ENCODE assay signal across 29 cellular contexts in genomic region chr11:72274435-72274834, GRCh38. TPM values are rescaled to one million over a fixed set of nuclear protein-coding genes. Genes with fewer than 3 reads are reported as not detected.
"Had no signal": no experiment of that assay in that cellular context is flagged by ENCODE, and none has a peak within 500 bp of the region (broad histone marks: within the 10 kb centered on the region; RNA-seq: fewer than 3 reads in every experiment).

No MANE protein-coding gene starts in this region.

- H3K9me3 Mint-ChIP-seq: activated naive CD4-positive, alpha-beta T cell treated with anti-CD3 and anti-CD28 coated beads, Interleukin-2, amount 50 U/mL, for 24 hours; central memory CD8-positive, alpha-beta T cell; natural killer cell treated with Interleukin-12 subunit alpha and Interleukin-12 subunit beta and Interleukin-15 and Interleukin-18, amount 100 ng/mL, for 72 hours; stimulated activated effector memory CD8-positive, alpha-beta T cell treated with anti-CD3 and anti-CD28 coated beads, Interleukin-12 subunit alpha, Interleukin-12 subunit beta, amount 100 ng/mL, for 72 hours; stimulated activated naive CD8-positive, alpha-beta T cell treated with anti-CD3 and anti-CD28 coated beads, Interleukin-15, amount 100 ng/mL, for 72 hours had no signal

- H3K36me3 ChIP-seq: breast epithelium, esophagus squamous epithelium, left ventricle myocardium inferior, prostate gland, suprapubic skin, tibial nerve, WERI-Rb-1 had no signal

- H3K27ac Mint-ChIP-seq: activated naive CD4-positive, alpha-beta T cell treated with anti-CD3 and anti-CD28 coated beads, Interleukin-2, amount 50 U/mL, for 24 hours; immature natural killer cell; stimulated activated effector memory CD8-positive, alpha-beta T cell treated with anti-CD3 and anti-CD28 coated beads, Interleukin-12 subunit alpha, Interleukin-12 subunit beta, amount 100 ng/mL, for 72 hours; stimulated activated naive CD8-positive, alpha-beta T cell treated with anti-CD3 and anti-CD28 coated beads, Interleukin-15, amount 100 ng/mL, for 72 hours had no signal

- H3K27me3 ChIP-seq: breast epithelium, hepatocyte, tibial nerve had no signal

- DNase-seq: activated CD4-positive, alpha-beta T cell treated with anti-CD3 and anti-CD28 coated beads, Interleukin-2, amount 50 U/mL, for 1 hour; activated CD4-positive, CD25-positive, alpha-beta regulatory T cell treated with anti-CD3 and anti-CD28 coated beads, Interleukin-2, amount 50 U/mL, for 72 hours; activated gamma-delta T cell treated with Interleukin-2 at 50 U/mL for 16 hours; activated T-cell treated with anti-CD3 and anti-CD28 coated beads, Interleukin-2, amount 50 U/mL, for 1 hour; esophagus squamous epithelium; glutamatergic neuron; immature natural killer cell; kidney glomerular epithelial cell; left ventricle myocardium inferior; midbrain; stimulated activated CD4-positive, alpha-beta T cell treated with anti-CD3 and anti-CD28 coated beads, Interleukin-2, amount 100 ng/mL, for 24 hours; stimulated activated naive CD8-positive, alpha-beta T cell treated with anti-CD3 and anti-CD28 coated beads, Interleukin-15, amount 100 ng/mL, for 72 hours; WERI-Rb-1 had no signal

- H3K4me3 Mint-ChIP-seq: activated naive CD4-positive, alpha-beta T cell treated with anti-CD3 and anti-CD28 coated beads, Interleukin-2, amount 50 U/mL, for 24 hours; central memory CD8-positive, alpha-beta T cell; immature natural killer cell; natural killer cell treated with Interleukin-12 subunit alpha and Interleukin-12 subunit beta and Interleukin-15 and Interleukin-18, amount 100 ng/mL, for 72 hours; stimulated activated effector memory CD8-positive, alpha-beta T cell treated with anti-CD3 and anti-CD28 coated beads, Interleukin-12 subunit alpha, Interleukin-12 subunit beta, amount 100 ng/mL, for 72 hours; stimulated activated naive CD8-positive, alpha-beta T cell treated with anti-CD3 and anti-CD28 coated beads, Interleukin-15, amount 100 ng/mL, for 72 hours had no signal

- H3K4me1 ChIP-seq: breast epithelium, esophagus squamous epithelium, left ventricle myocardium inferior, prostate gland, suprapubic skin, tibial nerve had no signal

- ATAC-seq: natural killer cell treated with Interleukin-12 subunit alpha and Interleukin-12 subunit beta and Interleukin-15 and Interleukin-18, amount 100 ng/mL, for 72 hours; stimulated activated effector memory CD8-positive, alpha-beta T cell treated with anti-CD3 and anti-CD28 coated beads, Interleukin-12 subunit alpha, Interleukin-12 subunit beta, amount 100 ng/mL, for 72 hours; stimulated activated naive CD8-positive, alpha-beta T cell treated with anti-CD3 and anti-CD28 coated beads, Interleukin-15, amount 100 ng/mL, for 72 hours had no signal

- H3K9me3 ChIP-seq: breast epithelium, esophagus squamous epithelium, left ventricle myocardium inferior, prostate gland, suprapubic skin, tibial nerve had no signal

- H3K4me3 ChIP-seq: breast epithelium, coronary artery, esophagus squamous epithelium, hepatocyte, left ventricle myocardium inferior, prostate gland, skin epidermis, suprapubic skin, tibial nerve had no signal

- H3K27ac ChIP-seq: breast epithelium, coronary artery, esophagus squamous epithelium, hepatocyte, left ventricle myocardium inferior, prostate gland, skin epidermis, suprapubic skin, tibial nerve, WERI-Rb-1 had no signal

- H3K36me3 Mint-ChIP-seq: activated naive CD4-positive, alpha-beta T cell treated with anti-CD3 and anti-CD28 coated beads, Interleukin-2, amount 50 U/mL, for 24 hours; immature natural killer cell; natural killer cell treated with Interleukin-12 subunit alpha and Interleukin-12 subunit beta and Interleukin-15 and Interleukin-18, amount 100 ng/mL, for 72 hours; stimulated activated effector memory CD8-positive, alpha-beta T cell treated with anti-CD3 and anti-CD28 coated beads, Interleukin-12 subunit alpha, Interleukin-12 subunit beta, amount 100 ng/mL, for 72 hours had no signal

RNA-seq across cellular contexts. Expression of gene PHOX2A, which starts 30.5 kb away (rescaled TPM):
- total RNA-seq: astrocyte; breast epithelium; esophagus squamous epithelium; frontal cortex; hepatocyte; left ventricle myocardium inferior; lung microvascular endothelial cell; natural killer cell treated with Interleukin-12 subunit alpha and Interleukin-12 subunit beta and Interleukin-15 and Interleukin-18, amount 100 ng/mL, for 72 hours; osteocyte; suprapubic skin; T-helper 2 cell treated with Interferon-gamma antibody and Interleukin-4, amounts not matched to agents 100 ng/mL and 5 ng/mL, for 36 hours; tibial nerve had no signal
- polyA plus RNA-seq: hepatocyte, immature natural killer cell had no signal

RNA-seq across cellular contexts. Expression of gene FOLR2, which starts 57.8 kb away (rescaled TPM):
- total RNA-seq: astrocyte; lung microvascular endothelial cell; natural killer cell treated with Interleukin-12 subunit alpha and Interleukin-12 subunit beta and Interleukin-15 and Interleukin-18, amount 100 ng/mL, for 72 hours; osteocyte; T-helper 2 cell treated with Interferon-gamma antibody and Interleukin-4, amounts not matched to agents 100 ng/mL and 5 ng/mL, for 36 hours had no signal
